ENCODE assay signal across 8 cellular contexts in the genomic region with DNA sequence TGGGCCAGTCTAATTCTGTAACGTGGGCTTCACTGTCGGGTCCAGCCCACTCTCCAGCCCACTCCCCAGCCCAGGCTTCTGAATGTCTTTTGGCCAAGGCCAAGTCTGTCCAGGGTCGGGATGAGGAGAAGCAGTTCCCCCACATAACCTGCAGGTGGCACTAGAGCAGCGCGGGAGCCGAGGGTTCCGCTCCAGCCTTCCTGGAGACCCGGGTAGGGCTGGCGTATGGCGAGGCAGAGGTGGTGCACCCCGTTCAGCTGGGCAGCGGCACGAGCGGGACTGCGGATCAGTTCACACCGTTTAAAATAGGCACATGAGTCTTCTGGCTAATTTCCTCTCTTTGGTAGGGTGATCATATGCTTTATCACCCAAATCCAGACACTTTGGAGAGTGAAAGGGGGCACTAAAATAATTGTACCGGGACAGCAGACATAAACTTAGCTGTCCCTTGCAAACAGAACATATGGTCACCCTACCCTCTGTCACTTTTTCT.
DNase-seq lines count a peak whose midpoint lies in the region; ATAC-seq and TF ChIP-seq lines count a peak whose summit lies in the region.

No MANE protein-coding gene starts in this region.

- no peak overlapping the region for H3K27ac Mint-ChIP-seq in activated B cell treated with CpG ODN at 0.5 μM for 24 hours

- H3K9me3 ChIP-seq in left lung, result no peaks in the 10 kb centered on the region

- no peaks in the 10 kb centered on the region for H3K36me3 ChIP-seq in left lung

- ATAC-seq in HG02610 (IDR thresholded peaks at IDR 0.05; ENCODE audit: unreplicated experiment), result peak; percentile 64
- peak; percentile 34 for ATAC-seq in activated B cell treated with CpG ODN at 0.5 μM for 24 hours (ENCODE audit: low read depth)
- peak; percentile 100 for ATAC-seq in left lung

- no peak overlapping the region for H3K4me3 Mint-ChIP-seq in activated B cell treated with CpG ODN at 0.5 μM for 24 hours

- no peaks in the 10 kb centered on the region for H3K36me3 Mint-ChIP-seq in activated B cell treated with CpG ODN at 0.5 μM for 24 hours (ENCODE audit: low read depth)

- H3K27me3 Mint-ChIP-seq in activated B cell treated with CpG ODN at 0.5 μM for 24 hours, result peaks cover 8% of the 10 kb centered on the region

- TF ChIP-seq CTCF in activated B cell treated with CpG ODN at 0.5 μM for 24 hours (IDR thresholded peaks at IDR 0.05) (no peak), left lung (IDR thresholded peaks at IDR 0.05) (peak; percentile 80 to 88)

- POLR2A ChIA-PET in activated B cell treated with CpG ODN at 0.5 μM for 24 hours (lab: Charles Lee), result no interaction called here

- CTCF ChIA-PET in activated B cell treated with CpG ODN at 0.5 μM for 24 hours (lab: Charles Lee), result no interaction called here

- intact Hi-C loops in activated B cell treated with CpG ODN at 0.5 μM for 24 hours (cut with micrococcal nuclease), result no loop called here
- intact Hi-C loops in left lung (cut with DNase I), result no loop called here

- H3K4me1 ChIP-seq in left lung, result no peaks in the 10 kb centered on the region

- no peaks in the 10 kb centered on the region for H3K4me1 Mint-ChIP-seq in activated B cell treated with CpG ODN at 0.5 μM for 24 hours

- peaks cover 0 to 11% of the 10 kb centered on the region in 2 donors for H3K27me3 ChIP-seq in left lung

- H3K9me3 Mint-ChIP-seq in activated B cell treated with CpG ODN at 0.5 μM for 24 hours, result peaks cover 2% of the 10 kb centered on the region

- no peak overlapping the region for H3K4me3 ChIP-seq in left lung

- no peak overlapping the region for H3K27ac ChIP-seq in left lung

- peak; percentile 6 for DNase-seq in NCI-H2107 (lab: John Stamatoyannopoulos, UW)
- no peak for DNase-seq in NCI-H2107 treated with DMSO at 0.1 percent for 48 hours (lab: John Stamatoyannopoulos, UW; ENCODE audit: unreplicated experiment)
- peak; percentile 28 for DNase-seq in NCI-H187 treated with DMSO at 0.1 percent for 48 hours (lab: John Stamatoyannopoulos, UW)
- DNase-seq in activated B cell treated with CpG ODN at 0.5 μM for 24 hours, result no peak
- peak; percentile 12 for DNase-seq in central memory CD4-positive, alpha-beta T cell
- peak; percentile 53 to 86 for DNase-seq in left lung
- peak; percentile 32 to 54 for DNase-seq in stimulated activated CD4-positive, alpha-beta T cell treated with anti-CD3 and anti-CD28 coated beads, Interleukin-4, amount 100 ng/mL, for 48 hours (ENCODE audit: low read depth in 2 of 2)

Comparison
In these comparisons a context has a peak if more than half of its experiments do, and no peak if none do; other contexts are left out.
1. DNase-seq: peak in NCI-H2107 (single experiment), NCI-H187 treated with DMSO at 0.1 percent for 48 hours (single experiment), central memory CD4-positive, alpha-beta T cell (single experiment), left lung (2 of 2) and stimulated activated CD4-positive, alpha-beta T cell treated with anti-CD3 and anti-CD28 coated beads, Interleukin-4, amount 100 ng/mL, for 48 hours (2 of 2); none in NCI-H2107 treated with DMSO at 0.1 percent for 48 hours (single experiment) and activated B cell treated with CpG ODN at 0.5 μM for 24 hours (single experiment).
2. ATAC-seq: peak in every context shown above with its lines; median percentile 100 in left lung; 64 in HG02610; 34 in activated B cell treated with CpG ODN at 0.5 μM for 24 hours.